8 cellular contexts compared by ENCODE assay signal in genomic region chr9:86948153-86948929, GRCh38. TPM values are rescaled to one million over a fixed set of nuclear protein-coding genes. Genes with fewer than 3 reads are reported as not detected.
DNase-seq lines count a peak whose midpoint lies in the region; ATAC-seq and TF ChIP-seq lines count a peak whose summit lies in the region.

No MANE protein-coding gene starts in this region.

- H3K27me3 ChIP-seq in HUES64 (ENCODE audit: insufficient read depth, low read length) (peaks cover 49% of the 10 kb centered on the region), trophoblast cell (ENCODE audit: insufficient read depth, low read length) (no peaks in the 10 kb centered on the region), tibial nerve (no peaks in the 10 kb centered on the region)

- peak; percentile 59 for ATAC-seq in GM21526 (IDR thresholded peaks at IDR 0.05; ENCODE audit: low FRiP score, unreplicated experiment)

- H3K14ac ChIP-seq in trophoblast cell (ENCODE audit: low read length), result no peak overlapping the region

- peak; percentile 70 for DNase-seq in DMS114 treated with DMSO at 0.1 percent for 48 hours (lab: John Stamatoyannopoulos, UW; ENCODE audit: unreplicated experiment)
- peak; percentile 34 for DNase-seq in SKM-1 (lab: John Stamatoyannopoulos, UW; ENCODE audit: unreplicated experiment)
- peak; percentile 41 for DNase-seq in activated naive CD8-positive, alpha-beta T cell treated with anti-CD3 and anti-CD28 coated beads, Interleukin-2, amount 50 U/mL, for 16 hours (ENCODE audit: low read depth, low spot score)
- peak; percentile 84 for DNase-seq in cardiac septum (ENCODE audit: low spot score)
- DNase-seq in trophoblast cell, result peak; percentile 73 to 86
- DNase-seq in tibial nerve (ENCODE audit: low spot score in 2 of 2), result peak; percentile 63 to 79

- no peak overlapping the region for H3K4ac ChIP-seq in trophoblast cell (ENCODE audit: low read depth, low read length)

- intact Hi-C loops in cardiac septum (cut with DNase I), result loop anchor here (2.0 to 10.0 kb wide), 6 partner anchors 116 to 596 kb away; partner anchors contain the start of gene TUT7

- no peak overlapping the region for H3K23ac ChIP-seq in trophoblast cell (ENCODE audit: low read length)

- H2AFZ ChIP-seq in trophoblast cell (ENCODE audit: insufficient read depth, low read length, poor library complexity), result peak overlapping the region; percentile 37

- peak; percentile 40 to 78 for TF ChIP-seq EP300 in tibial nerve (IDR thresholded peaks at IDR 0.05)

- H4K91ac ChIP-seq in trophoblast cell (ENCODE audit: low read depth, low read length), result peak overlapping the region; percentile 32

- no peak overlapping the region for H2BK5ac ChIP-seq in trophoblast cell (ENCODE audit: low read depth, low read length, poor library complexity)

- peak; percentile 67 to 92 (median 87) for TF ChIP-seq CTCF in tibial nerve (IDR thresholded peaks at IDR 0.05)

- H3K36me3 ChIP-seq in HUES64 (ENCODE audit: insufficient read depth, low read length) (no peaks in the 10 kb centered on the region), trophoblast cell (ENCODE audit: control insufficient read depth in 1 of 2, insufficient read depth in 2 of 2, low read length in 2 of 2) (peaks cover 0 to 3% of the 10 kb centered on the region in 2 experiments), tibial nerve (peaks cover 0 to 8% (median 0%) of the 10 kb centered on the region in 3 donors)

- peak overlapping the region; percentile 13 for H4K8ac ChIP-seq in trophoblast cell (ENCODE audit: low read depth, low read length)

- H4K12ac ChIP-seq in trophoblast cell (ENCODE audit: low read depth, low read length), result no peak overlapping the region

- no peak overlapping the region for H2AK5ac ChIP-seq in trophoblast cell (ENCODE audit: low read length)

- H3K4me2 ChIP-seq in trophoblast cell (ENCODE audit: low read length), result peak overlapping the region; percentile 75

- H3K18ac ChIP-seq in trophoblast cell (ENCODE audit: low read length), result peak overlapping the region; percentile 46

- under 1% methylated on average over 34 of the region's 35 CpGs for WGBS in HUES64
- no CpG with 5 or more reads among the region's 35 CpGs for WGBS in trophoblast cell (ENCODE audit: extremely low coverage, insufficient coverage, insufficient read length)
- WGBS in tibial nerve, 2 donors, result 0% methylated on average over 34 to 35 of the region's 35 CpGs

- H3K27ac ChIP-seq in HUES64 (ENCODE audit: low read depth, low read length), result no peak overlapping the region
- no peak overlapping the region for H3K27ac ChIP-seq in trophoblast cell (ENCODE audit: low read depth, low read length)
- peak overlapping the region; percentile 49 to 95 (median 84) for H3K27ac ChIP-seq in tibial nerve

- peaks cover 20% of the 10 kb centered on the region for H3K79me1 ChIP-seq in trophoblast cell (ENCODE audit: low read length)

- no peak for TF ChIP-seq POLR2A in tibial nerve (IDR thresholded peaks at IDR 0.05)

- peaks cover 17% of the 10 kb centered on the region for H3K79me2 ChIP-seq in trophoblast cell (ENCODE audit: control insufficient read depth, insufficient read depth, low read length, poor library complexity)

- H3K9ac ChIP-seq in HUES64 (ENCODE audit: low read depth, low read length) (0 out of 2 replicates have a peak overlapping the region, but pooled peaks have one; percentile 35), trophoblast cell (ENCODE audit: low read length) (peak overlapping the region; percentile 18)

- H2BK120ac ChIP-seq in trophoblast cell (ENCODE audit: insufficient read depth, low read length, poor library complexity), result no peak overlapping the region

- peaks cover 6% of the 10 kb centered on the region; the same call in 1 of the 2 replicates for H3K9me3 ChIP-seq in HUES64 (ENCODE audit: insufficient read depth, low read depth, low read length)
- peaks cover 5% of the 10 kb centered on the region for H3K9me3 ChIP-seq in trophoblast cell (ENCODE audit: insufficient read depth, low read depth, low read length)
- H3K9me3 ChIP-seq in tibial nerve, result no peaks in the 10 kb centered on the region

- peak overlapping the region; percentile 81 for H3K4me3 ChIP-seq in HUES64 (ENCODE audit: low read length)
- peak overlapping the region; percentile 50 for H3K4me3 ChIP-seq in trophoblast cell (ENCODE audit: low read depth, low read length)
- peak overlapping the region; percentile 68 to 85 (median 72) for H3K4me3 ChIP-seq in tibial nerve

- H3K4me1 ChIP-seq in HUES64 (ENCODE audit: insufficient read depth, low read length) (peaks cover 28% of the 10 kb centered on the region), trophoblast cell (ENCODE audit: control insufficient read depth in 1 of 2, insufficient read depth in 2 of 2, low read length in 2 of 2) (peaks cover 0 to 2% of the 10 kb centered on the region in 2 experiments), tibial nerve (peaks cover 0 to 35% (median 6%) of the 10 kb centered on the region in 4 donors)

- no peak overlapping the region for H2BK12ac ChIP-seq in trophoblast cell (ENCODE audit: low read length)

RNA-seq across cellular contexts. Expression of gene GAS1, which starts 1.0 kb away (rescaled TPM):
- polyA plus RNA-seq in HUES64 (2013, experiment 1 of 2), result 7.1 TPM
- polyA plus RNA-seq in HUES64 (2013, experiment 2 of 2), result 11.8 TPM
- total RNA-seq in cardiac septum (9.0 TPM), tibial nerve (100 to 1,000 TPM in 2 of 4 donors, 10 to 100 TPM in 2; 39.9 to 217 (median 132) TPM)
- 15.3 and 18.3 TPM in 2 replicates for polyA plus RNA-seq in trophoblast cell (2013)

Comparison
In these comparisons a context has a peak if more than half of its experiments do, and no peak if none do; other contexts are left out.
1. DNase-seq: peak in every context shown above with its lines; median percentile 84 in cardiac septum; 80 in trophoblast cell; 71 in tibial nerve; 70 in DMS114 treated with DMSO at 0.1 percent for 48 hours; 41 in activated naive CD8-positive, alpha-beta T cell treated with anti-CD3 and anti-CD28 coated beads, Interleukin-2, amount 50 U/mL, for 16 hours; 34 in SKM-1.
2. H3K27ac ChIP-seq: peak in tibial nerve (4 of 4); none in HUES64 (single experiment) and trophoblast cell (single experiment).
3. Peak in every context shown above with its lines, with median percentiles within 50 percentile points of each other: H3K4me3 ChIP-seq.